Comparison of ENCODE assay signal across 8 cellular contexts in genomic region chr16:72551649-72552048, GRCh38.
"Had no signal": no experiment of that assay in that cellular context is flagged by ENCODE, and none has a peak within 500 bp of the region (broad histone marks: within the 10 kb centered on the region; RNA-seq: fewer than 3 reads in every experiment).

No MANE protein-coding gene starts in this region.

- DNase-seq: IMR-90, Karpas-422, KBM-7, KG1 had no signal

- FAIRE-seq: HepG2, HTR-8/SVneo had no signal

- H3K4me2 ChIP-seq: KMS-11 had no signal

- H3K9ac ChIP-seq: KMS-11 had no signal

- H3K27ac ChIP-seq: HL-60, KMS-11 had no signal

- ATAC-seq: HepG2 had no signal
